1 cellular context compared by ENCODE assay signal in the genomic region with DNA sequence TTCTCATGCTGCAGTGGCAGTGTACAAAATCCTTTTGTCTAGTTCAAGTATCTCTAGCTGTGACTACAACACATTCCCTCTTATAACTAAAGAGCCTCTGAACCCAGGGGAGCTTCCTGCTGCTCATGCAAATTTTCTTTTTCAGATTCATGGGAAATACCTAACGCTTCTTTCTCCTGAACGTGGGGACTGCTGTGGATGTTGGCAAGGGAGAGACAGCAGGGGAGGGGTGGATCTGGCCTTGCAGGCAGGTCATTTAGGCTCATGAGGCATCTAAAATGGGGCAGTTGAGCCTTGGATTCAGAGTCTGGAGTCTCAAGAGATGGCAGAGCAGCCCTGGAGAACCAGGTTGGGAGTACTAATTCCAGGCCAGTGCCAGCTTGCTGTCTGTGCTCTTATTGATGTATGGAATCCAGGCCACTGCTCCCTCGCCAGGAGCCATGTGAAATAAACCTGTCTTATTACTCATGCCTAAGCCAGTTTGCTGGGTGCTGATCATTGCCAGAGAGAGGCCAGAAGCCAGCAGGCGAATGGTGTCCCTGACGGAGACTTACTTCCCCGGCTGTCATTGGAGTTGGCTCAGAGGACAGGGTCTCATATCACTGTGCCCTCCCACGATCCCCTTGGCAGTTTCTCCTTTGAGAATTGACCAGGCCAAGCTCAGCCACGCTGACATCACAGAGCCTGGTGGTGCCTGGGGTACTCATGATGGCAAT.
TF ChIP-seq lines count a peak whose summit lies in the region.

No MANE protein-coding gene starts in this region.

TF ChIP-seq in H1, 55 proteins besides CTCF, POLR2A, EP300 and RAD21 (continued from another document):
- no peak for TF ChIP-seq NRF1 (IDR thresholded peaks at IDR 0.05; ENCODE audit: low read depth, low read length)
